In genomic region chr16:28210264-28210663, GRCh38 we compare ENCODE assay signal across 8 cellular contexts. TPM values are rescaled to one million over a fixed set of nuclear protein-coding genes. Genes with fewer than 3 reads are reported as not detected.
A peak's percentile ranks its signal among the peaks of the same experiment; 100 is the strongest.
DNase-seq lines count a peak whose midpoint lies in the region; ATAC-seq and TF ChIP-seq lines count a peak whose summit lies in the region.

No MANE protein-coding gene starts in this region.

- H3K36me3 ChIP-seq in Karpas-422 (ENCODE audit: insufficient read depth, low read length), result peaks cover 38% of the 10 kb centered on the region

- H3K27me3 ChIP-seq in Karpas-422 (ENCODE audit: low read length), result no peaks in the 10 kb centered on the region

- peaks cover 6% of the 10 kb centered on the region for H3K27me3 Mint-ChIP-seq in nephron progenitor cell (ENCODE audit: low read depth, poor library complexity)

- peaks cover 40% of the 10 kb centered on the region for H3K4me1 ChIP-seq in Karpas-422 (ENCODE audit: low read length)

- H3K9me3 Mint-ChIP-seq in nephron progenitor cell, result peaks cover 4% of the 10 kb centered on the region

- H2AFZ ChIP-seq in Karpas-422 (ENCODE audit: low read length), result no peak overlapping the region

- peaks cover 30% of the 10 kb centered on the region for H3K36me3 Mint-ChIP-seq in nephron progenitor cell (ENCODE audit: low read depth)

- no peaks in the 10 kb centered on the region for H3K9me3 ChIP-seq in Karpas-422 (ENCODE audit: low read length)

- peaks cover 62% of the 10 kb centered on the region for H3K79me2 ChIP-seq in Karpas-422 (ENCODE audit: low read length)

- peak overlapping the region; percentile 89 for H3K9ac ChIP-seq in Karpas-422 (ENCODE audit: low read length)

- peak overlapping the region; percentile 94 for H3K4me2 ChIP-seq in Karpas-422 (ENCODE audit: low read depth, low read length, poor library complexity, severe bottlenecking)

- TF ChIP-seq CTCF in C4-2B (conservative IDR thresholded peaks at IDR 0.05), result no peak
- no peak for TF ChIP-seq CTCF in choroid plexus epithelial cell (conservative IDR thresholded peaks at IDR 0.05; ENCODE audit: low read depth, low read length)
- no peak for TF ChIP-seq CTCF in nephron progenitor cell (IDR thresholded peaks at IDR 0.05)

- H3K27ac Mint-ChIP-seq in nephron progenitor cell, result no peak overlapping the region

- H3K4me1 Mint-ChIP-seq in nephron progenitor cell, result peaks cover 31% of the 10 kb centered on the region

- peaks cover 29% of the 10 kb centered on the region; the same call in 1 of the 2 replicates for H4K20me1 ChIP-seq in Karpas-422 (ENCODE audit: insufficient read depth, low read depth, low read length)

- H3K4me3 Mint-ChIP-seq in nephron progenitor cell, result peak overlapping the region; percentile 82

- peak overlapping the region; percentile 90; the same call in 1 of the 2 replicates for H3K27ac ChIP-seq in C4-2B
- no peak overlapping the region for H3K27ac ChIP-seq in Karpas-422 (ENCODE audit: low read length)

- H3K9me2 ChIP-seq in Karpas-422 (replicated peaks; ENCODE audit: insufficient read depth, low read length), result no peaks in the 10 kb centered on the region

- no peak for ATAC-seq in GM18520 (IDR thresholded peaks at IDR 0.05; ENCODE audit: unreplicated experiment)
- ATAC-seq in HG02981 (IDR thresholded peaks at IDR 0.05; ENCODE audit: unreplicated experiment), result no peak
- ATAC-seq in HG03457 (IDR thresholded peaks at IDR 0.05; ENCODE audit: unreplicated experiment), result no peak

- peak overlapping the region; percentile 91 for H3K4me3 ChIP-seq in Karpas-422 (ENCODE audit: low read length)
- peak overlapping the region; percentile 83 for H3K4me3 ChIP-seq in choroid plexus epithelial cell (ENCODE audit: low read depth, low read length)

- no peak for DNase-seq in Karpas-422
- DNase-seq in choroid plexus epithelial cell (ENCODE audit: low read depth), result no peak
- no peak for DNase-seq in nephron progenitor cell
- no peak for DNase-seq in activated CD8-positive, alpha-beta memory T cell treated with anti-CD3 and anti-CD28 coated beads, Interleukin-2, amount 50 U/mL, for 4 hours

RNA-seq across cellular contexts. Expression of gene XPO6, which starts 1.5 kb away (rescaled TPM):
- 136 and 158 TPM in 2 replicates for total RNA-seq in Karpas-422 (2014; rRNA removed; shearing (Covaris generic); ENCODE audit: low replicate concordance)
